ENCODE assay signal across 19 cellular contexts in the genomic region with DNA sequence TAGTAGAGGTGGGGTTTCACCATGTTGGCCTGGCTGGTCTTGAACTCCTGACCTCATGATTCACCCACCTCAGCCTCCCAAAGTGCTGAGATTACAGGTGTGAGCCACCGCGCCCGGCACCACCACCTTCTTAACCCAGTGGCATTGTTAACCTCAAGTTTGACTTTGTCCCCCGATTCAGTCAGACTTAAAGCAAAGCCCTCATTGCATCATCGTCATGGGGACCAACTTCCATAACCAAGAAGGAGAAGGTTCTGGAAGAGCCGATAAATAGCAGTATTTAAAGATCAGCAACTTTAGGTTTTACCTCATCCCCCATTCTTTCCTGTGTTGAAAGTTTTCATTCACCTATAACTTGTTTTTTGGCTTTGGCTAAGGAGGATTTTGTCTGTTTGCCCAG. TPM values are rescaled to one million over a fixed set of nuclear protein-coding genes. Genes with fewer than 3 reads are reported as not detected.
"Had no signal": no experiment of that assay in that cellular context is flagged by ENCODE, and none has a peak within 500 bp of the region (broad histone marks: within the 10 kb centered on the region; RNA-seq: fewer than 3 reads in every experiment).

No MANE protein-coding gene starts in this region.

- H3K4me3 Mint-ChIP-seq: endodermal cell; natural killer cell treated with Interleukin-12 subunit alpha and Interleukin-12 subunit beta and Interleukin-15 and Interleukin-18, amount 100 ng/mL, for 72 hours had no signal

- H3K36me3 Mint-ChIP-seq: natural killer cell treated with Interleukin-12 subunit alpha and Interleukin-12 subunit beta and Interleukin-15 and Interleukin-18, amount 100 ng/mL, for 72 hours had no signal

- DNase-seq: endodermal cell; foreskin melanocyte; heart left ventricle; left colon; left ventricle myocardium superior; mesenchymal stem cell; retina; stimulated activated CD4-positive, alpha-beta T cell treated with anti-CD3 and anti-CD28 coated beads, Interleukin-2, amount 100 ng/mL, for 24 hours; stimulated activated CD4-positive, alpha-beta T cell treated with anti-CD3 and anti-CD28 coated beads, Interleukin-4, amount 100 ng/mL, for 4 hours; stimulated activated naive CD4-positive, alpha-beta T cell; stomach; transverse colon had no signal

- H3K9me3 ChIP-seq: heart left ventricle, prostate gland, stomach, thoracic aorta, transverse colon had no signal

- H3K9ac ChIP-seq: parathyroid adenoma had no signal

- ATAC-seq: heart left ventricle; left colon; left ventricle myocardium superior; natural killer cell treated with Interleukin-12 subunit alpha and Interleukin-12 subunit beta and Interleukin-15 and Interleukin-18, amount 100 ng/mL, for 72 hours; sciatic nerve had no signal

- H3K4me3 ChIP-seq: heart left ventricle, lung, prostate gland, stomach, thoracic aorta, transverse colon had no signal

- H3K27ac ChIP-seq: heart left ventricle, parathyroid adenoma, prostate gland, stomach, thoracic aorta, transverse colon had no signal

- H3K27me3 ChIP-seq: heart left ventricle, stomach, transverse colon had no signal

- H3K4me1 ChIP-seq: parathyroid adenoma, prostate gland had no signal

- H3K27ac Mint-ChIP-seq: endodermal cell; natural killer cell treated with Interleukin-12 subunit alpha and Interleukin-12 subunit beta and Interleukin-15 and Interleukin-18, amount 100 ng/mL, for 72 hours had no signal

- H3K9me3 Mint-ChIP-seq: endodermal cell; natural killer cell treated with Interleukin-12 subunit alpha and Interleukin-12 subunit beta and Interleukin-15 and Interleukin-18, amount 100 ng/mL, for 72 hours had no signal

- H3K27me3 Mint-ChIP-seq: natural killer cell treated with Interleukin-12 subunit alpha and Interleukin-12 subunit beta and Interleukin-15 and Interleukin-18, amount 100 ng/mL, for 72 hours had no signal

RNA-seq across cellular contexts. Expression of gene C5AR1, which starts 41.6 kb away (rescaled TPM):
- total RNA-seq: kidney epithelial cell had no signal
